ENCODE assay signal across 17 cellular contexts in the genomic region with DNA sequence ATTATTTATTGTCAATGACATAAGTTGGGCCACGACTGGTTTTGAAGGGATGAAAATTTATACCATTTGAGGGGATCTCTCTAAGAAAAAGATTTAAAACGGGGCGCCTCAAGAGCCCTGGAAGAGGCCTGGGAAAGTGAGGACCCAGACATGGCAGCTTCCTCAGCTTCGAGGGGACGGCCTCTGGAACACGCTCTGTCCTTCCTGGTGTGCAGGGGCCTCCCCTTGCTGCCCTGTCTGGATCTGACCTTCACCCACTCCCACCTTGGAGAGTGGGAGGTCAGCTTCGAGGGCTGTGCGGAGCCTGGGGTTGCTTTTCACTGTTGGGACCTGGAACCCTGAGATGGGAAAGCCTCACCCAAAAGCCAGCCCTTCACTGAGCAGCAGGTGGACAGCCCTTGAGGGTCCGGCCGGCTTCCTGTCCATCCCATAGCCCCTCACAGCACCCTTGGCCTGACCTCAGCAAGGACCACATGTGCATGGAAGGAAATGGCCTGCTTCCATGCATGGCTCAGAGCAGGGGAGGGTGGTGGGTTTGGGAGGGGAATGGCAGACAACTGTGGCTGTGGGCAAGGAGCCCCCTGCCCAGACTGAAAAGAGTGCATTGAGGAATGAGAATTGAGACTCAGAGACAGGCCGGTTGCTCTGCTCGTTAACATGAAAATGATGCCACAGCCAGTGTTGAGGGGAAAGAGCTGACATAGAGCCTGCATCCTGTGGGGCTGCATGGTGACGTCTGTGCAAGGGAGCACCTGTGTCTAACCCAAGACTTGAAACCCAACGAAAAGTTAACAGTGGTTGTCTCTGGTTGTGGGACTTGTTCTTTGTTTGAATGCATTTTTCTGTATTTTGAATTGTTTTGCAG. TPM values are rescaled to one million over a fixed set of nuclear protein-coding genes. Genes with fewer than 3 reads are reported as not detected.
DNase-seq lines count a peak whose midpoint lies in the region; ATAC-seq and TF ChIP-seq lines count a peak whose summit lies in the region.
"Had no signal": no experiment of that assay in that cellular context is flagged by ENCODE, and none has a peak within 500 bp of the region (broad histone marks: within the 10 kb centered on the region; RNA-seq: fewer than 3 reads in every experiment).

No MANE protein-coding gene starts in this region.

- DNase-seq in activated CD4-positive, alpha-beta T cell treated with anti-CD3 and anti-CD28 coated beads for 36 hours, result peak; percentile 67
- no peak for DNase-seq in activated CD4-positive, alpha-beta T cell treated with anti-CD3 and anti-CD28 coated beads for 1 hour
- DNase-seq in activated T-cell treated with anti-CD3 and anti-CD28 coated beads, Interleukin-2, amount 50 U/mL, for 24 hours, result peak; percentile 47
- DNase-seq in neural progenitor cell (ENCODE audit: low spot score), result no peak
- no peak for DNase-seq in cortex of kidney (lab: John Stamatoyannopoulos, UW)
- DNase-seq in mucosa of gallbladder (ENCODE audit: low spot score), result no peak
- DNase-seq: 8988T, Caco-2, left ventricle myocardium inferior, NCI-H1417 treated with DMSO at 0.1 percent for 48 hours, NCI-H526 treated with DMSO at 0.1 percent for 48 hours, transverse colon had no signal

- H3K36me3 Mint-ChIP-seq in activated CD4-positive, alpha-beta T cell treated with anti-CD3 and anti-CD28 coated beads for 36 hours (ENCODE audit: low read depth), result peaks cover 2% of the 10 kb centered on the region
- no peaks in the 10 kb centered on the region for H3K36me3 Mint-ChIP-seq in activated T-cell treated with anti-CD3 and anti-CD28 coated beads, Interleukin-2, amount 50 U/mL, for 24 hours (ENCODE audit: low read depth)
- peaks cover 23% of the 10 kb centered on the region for H3K36me3 Mint-ChIP-seq in neural progenitor cell

- H3K9me3 ChIP-seq in KOPT-K1 (ENCODE audit: insufficient read depth, low read length, poor library complexity, severe bottlenecking) (no peaks in the 10 kb centered on the region), neural progenitor cell (ENCODE audit: low read depth) (no peaks in the 10 kb centered on the region)
- H3K9me3 ChIP-seq: Caco-2, left ventricle myocardium inferior, transverse colon had no signal

- peak; percentile 62 for ATAC-seq in activated CD4-positive, alpha-beta T cell treated with anti-CD3 and anti-CD28 coated beads for 36 hours
- no peak for ATAC-seq in GM18858 (IDR thresholded peaks at IDR 0.05; ENCODE audit: unreplicated experiment)

- H3K4me2 ChIP-seq in neural progenitor cell, result no peak overlapping the region
- H3K4me2 ChIP-seq: hepatocyte had no signal

- H3K4me1 Mint-ChIP-seq in activated CD4-positive, alpha-beta T cell treated with anti-CD3 and anti-CD28 coated beads for 36 hours, result peaks cover 45% of the 10 kb centered on the region
- peaks cover 42% of the 10 kb centered on the region for H3K4me1 Mint-ChIP-seq in activated T-cell treated with anti-CD3 and anti-CD28 coated beads, Interleukin-2, amount 50 U/mL, for 24 hours (ENCODE audit: low read depth)
- H3K4me1 Mint-ChIP-seq in neural progenitor cell, result peaks cover 19% of the 10 kb centered on the region

- peak overlapping the region; percentile 88 for H3K27ac Mint-ChIP-seq in activated CD4-positive, alpha-beta T cell treated with anti-CD3 and anti-CD28 coated beads for 36 hours
- peak overlapping the region; percentile 18 for H3K27ac Mint-ChIP-seq in activated T-cell treated with anti-CD3 and anti-CD28 coated beads, Interleukin-2, amount 50 U/mL, for 24 hours
- peak overlapping the region; percentile 78 for H3K27ac Mint-ChIP-seq in neural progenitor cell

- H4K20me1 ChIP-seq in neural progenitor cell (ENCODE audit: low read depth), result no peaks in the 10 kb centered on the region

- no peaks in the 10 kb centered on the region for H3K27me3 Mint-ChIP-seq in activated CD4-positive, alpha-beta T cell treated with anti-CD3 and anti-CD28 coated beads for 36 hours
- H3K27me3 Mint-ChIP-seq in activated T-cell treated with anti-CD3 and anti-CD28 coated beads, Interleukin-2, amount 50 U/mL, for 24 hours, result no peaks in the 10 kb centered on the region
- H3K27me3 Mint-ChIP-seq in neural progenitor cell (ENCODE audit: insufficient read depth, low read depth), result peaks cover 4% of the 10 kb centered on the region

- intact Hi-C loops in activated CD4-positive, alpha-beta T cell treated with anti-CD3 and anti-CD28 coated beads for 36 hours (cut with DNase I, micrococcal nuclease), result loop anchor here in 1 of 2 experiments (2.0 kb wide), 1 partner anchor 26 kb away; no protein-coding TSS in a partner anchor

- POLR2A ChIA-PET in activated CD4-positive, alpha-beta T cell treated with anti-CD3 and anti-CD28 coated beads for 36 hours (lab: Charles Lee), result interaction anchor here (0.6 kb wide), 2 partner anchors 112 to 154 kb away, joined by 4 read pairs; no protein-coding TSS in a partner anchor

- H3K36me3 ChIP-seq in KOPT-K1 (ENCODE audit: insufficient read depth, low read length) (no peaks in the 10 kb centered on the region), neural progenitor cell (no peaks in the 10 kb centered on the region)
- H3K36me3 ChIP-seq: left ventricle myocardium inferior, transverse colon had no signal

- peaks cover 16% of the 10 kb centered on the region for H3K4me1 ChIP-seq in neural progenitor cell
- H3K4me1 ChIP-seq: Caco-2, transverse colon had no signal

- CTCF ChIA-PET in activated CD4-positive, alpha-beta T cell treated with anti-CD3 and anti-CD28 coated beads for 36 hours (lab: Charles Lee), result interaction anchor here (1.5 kb wide), 1 partner anchor 99 kb away, joined by 4 read pairs; no protein-coding TSS in a partner anchor

- no peak for TF ChIP-seq CTCF in neural progenitor cell (IDR thresholded peaks at IDR 0.05)

- H3K79me2 ChIP-seq in neural progenitor cell (ENCODE audit: low read depth), result no peaks in the 10 kb centered on the region
- H3K79me2 ChIP-seq: hepatocyte had no signal

- H3K4me3 Mint-ChIP-seq in activated CD4-positive, alpha-beta T cell treated with anti-CD3 and anti-CD28 coated beads for 36 hours, result no peak overlapping the region
- H3K4me3 Mint-ChIP-seq in activated T-cell treated with anti-CD3 and anti-CD28 coated beads, Interleukin-2, amount 50 U/mL, for 24 hours, result no peak overlapping the region
- H3K4me3 Mint-ChIP-seq in neural progenitor cell, result no peak overlapping the region

- peak overlapping the region; percentile 97 for H3K27ac ChIP-seq in KOPT-K1 (ENCODE audit: low read depth, low read length, poor library complexity, severe bottlenecking)
- no peak overlapping the region for H3K27ac ChIP-seq in neural progenitor cell
- H3K27ac ChIP-seq: epithelial cell of prostate, hepatocyte, left ventricle myocardium inferior, RWPE1, transverse colon had no signal

- H3K27me3 ChIP-seq in neural progenitor cell, result no peaks in the 10 kb centered on the region
- H3K27me3 ChIP-seq: hepatocyte, transverse colon had no signal

- no peak overlapping the region for H3K9ac ChIP-seq in neural progenitor cell

- no peak overlapping the region for H2AFZ ChIP-seq in neural progenitor cell (replicated peaks)
- H2AFZ ChIP-seq: hepatocyte had no signal

- H3K9me3 Mint-ChIP-seq in activated CD4-positive, alpha-beta T cell treated with anti-CD3 and anti-CD28 coated beads for 36 hours (ENCODE audit: low read depth), result no peaks in the 10 kb centered on the region
- H3K9me3 Mint-ChIP-seq in activated T-cell treated with anti-CD3 and anti-CD28 coated beads, Interleukin-2, amount 50 U/mL, for 24 hours, result no peaks in the 10 kb centered on the region
- peaks cover 2% of the 10 kb centered on the region for H3K9me3 Mint-ChIP-seq in neural progenitor cell

- no peak overlapping the region for H3K4me3 ChIP-seq in neural progenitor cell
- H3K4me3 ChIP-seq: hepatocyte, left ventricle myocardium inferior, transverse colon had no signal

- H3F3A ChIP-seq in neural progenitor cell (ENCODE audit: low read depth), result no peaks in the 10 kb centered on the region

RNA-seq across cellular contexts. Expression of a gene that starts 16.3 kb away (rescaled TPM):
- total RNA-seq in activated CD4-positive, alpha-beta T cell treated with anti-CD3 and anti-CD28 coated beads for 36 hours, result 10 to 100 TPM; 40.5 to 40.6 TPM
- total RNA-seq in neural progenitor cell (ENCODE audit: low replicate concordance) (7.8 and 18.4 TPM in 2 replicates), mucosa of gallbladder (2.9 TPM)

Comparison
In these comparisons a context has a peak if more than half of its experiments do, and no peak if none do; other contexts are left out.
1. DNase-seq: peak in activated CD4-positive, alpha-beta T cell treated with anti-CD3 and anti-CD28 coated beads for 36 hours (single experiment) and activated T-cell treated with anti-CD3 and anti-CD28 coated beads, Interleukin-2, amount 50 U/mL, for 24 hours (single experiment); none in activated CD4-positive, alpha-beta T cell treated with anti-CD3 and anti-CD28 coated beads for 1 hour (single experiment), neural progenitor cell (single experiment), cortex of kidney (single experiment) and mucosa of gallbladder (single experiment).
2. H3K27ac Mint-ChIP-seq: peak in every context shown above with its lines; median percentile 88 in activated CD4-positive, alpha-beta T cell treated with anti-CD3 and anti-CD28 coated beads for 36 hours; 78 in neural progenitor cell; 18 in activated T-cell treated with anti-CD3 and anti-CD28 coated beads, Interleukin-2, amount 50 U/mL, for 24 hours.